ENCODE assay signal across 13 cellular contexts in the genomic region with DNA sequence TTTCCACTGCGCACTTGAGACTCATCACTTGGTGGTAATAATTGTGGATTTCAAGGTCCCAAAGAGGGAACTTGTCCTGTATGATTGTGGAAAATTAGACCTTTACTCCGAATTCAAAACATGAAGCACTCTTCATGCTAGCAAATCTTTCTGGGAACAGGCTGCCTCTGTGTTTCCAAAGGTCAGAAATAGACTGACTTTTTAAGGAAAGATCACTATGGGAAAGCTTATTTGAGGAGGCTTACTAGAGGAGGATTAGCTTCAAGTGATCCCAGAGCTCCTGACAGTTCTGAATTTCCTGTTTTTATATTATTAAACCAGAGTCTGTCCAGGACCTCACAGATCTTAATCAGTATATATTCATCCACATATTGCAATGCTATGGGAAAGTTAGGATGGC. TPM values are rescaled to one million over a fixed set of nuclear protein-coding genes. Genes with fewer than 3 reads are reported as not detected.
DNase-seq lines count a peak whose midpoint lies in the region; TF ChIP-seq lines count a peak whose summit lies in the region.
"Had no signal": no experiment of that assay in that cellular context is flagged by ENCODE, and none has a peak within 500 bp of the region (broad histone marks: within the 10 kb centered on the region; RNA-seq: fewer than 3 reads in every experiment).

No MANE protein-coding gene starts in this region.

- BruUV-seq in A673 (replicated peaks; lab: Mats Ljungman, UMichigan) (no TSS peak), mammary epithelial cell (replicated peaks; lab: Mats Ljungman, UMichigan) (no TSS peak)

- H3K27me3 ChIP-seq in A673 (replicated peaks; ENCODE audit: insufficient read depth, low read depth, low read length, poor library complexity) (no peaks in the 10 kb centered on the region), mammary epithelial cell (ENCODE audit: insufficient read depth, low read length) (no peaks in the 10 kb centered on the region), neural progenitor cell (no peaks in the 10 kb centered on the region)
- H3K27me3 ChIP-seq: uterus had no signal

- peak overlapping the region; percentile 25 for H3K9ac ChIP-seq in mammary epithelial cell (ENCODE audit: insufficient read depth, low read length)
- no peak overlapping the region for H3K9ac ChIP-seq in neural progenitor cell

- H3K27ac ChIP-seq in A673 (ENCODE audit: low read depth, low read length, poor library complexity, severe bottlenecking) (peak overlapping the region; percentile 82), mammary epithelial cell (ENCODE audit: insufficient read depth, low read depth, low read length) (peak overlapping the region; percentile 6), neural progenitor cell (peak overlapping the region; percentile 38)

- 93% methylated on average over 2 of the region's 2 CpGs for WGBS in mammary epithelial cell (ENCODE audit: low coverage, missing lambda C conversion rate)

- DNase-seq in A673 (ENCODE audit: low spot score) (no peak), NCI-H82 treated with DMSO at 0.1 percent for 48 hours (lab: John Stamatoyannopoulos, UW; ENCODE audit: unreplicated experiment) (peak; percentile 73), mammary epithelial cell (no peak), neural progenitor cell (ENCODE audit: low spot score) (no peak), AG08396 (ENCODE audit: low spot score) (no peak), COLO668 (lab: John Stamatoyannopoulos, UW; ENCODE audit: unreplicated experiment) (no peak), NCI-H1105 treated with DMSO at 0.1 percent for 48 hours (lab: John Stamatoyannopoulos, UW) (no peak), cerebellar nuclear complex (lab: John Stamatoyannopoulos, UW) (no peak)
- DNase-seq: kidney; NCI-H1092; NCI-H2227 treated with DMSO at 0.1 percent for 48 hours; stimulated activated CD4-positive, alpha-beta T cell treated with anti-CD3 and anti-CD28 coated beads, Interleukin-4, amount 100 ng/mL, for 24 hours; uterus had no signal

- peak overlapping the region; percentile 15 for H3K4me3 ChIP-seq in A673 (ENCODE audit: low read depth, low read length, poor library complexity, severe bottlenecking)
- no peak overlapping the region for H3K4me3 ChIP-seq in mammary epithelial cell (replicated peaks in 1 of 3; ENCODE audit: insufficient read depth in 1 of 3, low read depth in 2 of 3, low read length in 3 of 3)
- H3K4me3 ChIP-seq in neural progenitor cell = no peak overlapping the region
- H3K4me3 ChIP-seq: uterus had no signal

- CTCF ChIA-PET in A673 (lab: Charles Lee) (no interaction called here), mammary epithelial cell (lab: Charles Lee; ENCODE audit: low non-redundant PET) (no interaction called here)

- no peaks in the 10 kb centered on the region for H3K9me3 ChIP-seq in A673 (ENCODE audit: low read depth, low read length, poor library complexity, severe bottlenecking)
- H3K9me3 ChIP-seq in mammary epithelial cell (replicated peaks; ENCODE audit: insufficient read depth, low read length) = no peaks in the 10 kb centered on the region
- H3K9me3 ChIP-seq in neural progenitor cell (ENCODE audit: low read depth) = no peaks in the 10 kb centered on the region
- H3K9me3 ChIP-seq: uterus had no signal

- H3K4me2 ChIP-seq in mammary epithelial cell (ENCODE audit: insufficient read depth, low read depth, low read length) (peak overlapping the region; percentile 58), neural progenitor cell (peak overlapping the region; percentile 82)

- dilution Hi-C loops in mammary epithelial cell (cut with HindIII; ENCODE audit: low sequenced_read_pairs) = no loop called here

- TF ChIP-seq CTCF in A673 (conservative IDR thresholded peaks at IDR 0.05; ENCODE audit: low read depth, low read length) = no peak
- TF ChIP-seq CTCF in mammary epithelial cell (conservative IDR thresholded peaks at IDR 0.05 in 1 of 2, IDR thresholded peaks at IDR 0.05 in 1 of 2; ENCODE audit: extremely low read depth in 1 of 2, insufficient read depth in 1 of 2, low read depth in 1 of 2, low read length in 2 of 2) = no peak
- TF ChIP-seq CTCF in neural progenitor cell (IDR thresholded peaks at IDR 0.05) = no peak

- H3K4me1 ChIP-seq in A673 (ENCODE audit: insufficient read depth, low read length, poor library complexity, severe bottlenecking) (peaks cover 52% of the 10 kb centered on the region), mammary epithelial cell (ENCODE audit: insufficient read depth, low read length) (peaks cover 28% of the 10 kb centered on the region), neural progenitor cell (peaks cover 61% of the 10 kb centered on the region)

- no peaks in the 10 kb centered on the region for H3K27me3 Mint-ChIP-seq in neural progenitor cell (ENCODE audit: insufficient read depth, low read depth)

- peaks cover 3% of the 10 kb centered on the region for H3K36me3 Mint-ChIP-seq in neural progenitor cell

- H3K4me1 Mint-ChIP-seq in neural progenitor cell = peaks cover 61% of the 10 kb centered on the region

- H3F3A ChIP-seq in neural progenitor cell (ENCODE audit: low read depth) = peaks cover 26% of the 10 kb centered on the region

- H4K20me1 ChIP-seq in mammary epithelial cell (ENCODE audit: insufficient read depth, low read length) (no peaks in the 10 kb centered on the region), neural progenitor cell (ENCODE audit: low read depth) (peaks cover 67% of the 10 kb centered on the region)

- H3K9me3 Mint-ChIP-seq in neural progenitor cell = no peaks in the 10 kb centered on the region

- peak overlapping the region; percentile 91 for H3K27ac Mint-ChIP-seq in neural progenitor cell

- no peak overlapping the region for H2AFZ ChIP-seq in mammary epithelial cell (ENCODE audit: low read depth, low read length)
- no peak overlapping the region for H2AFZ ChIP-seq in neural progenitor cell (replicated peaks)

- intact Hi-C loops in A673 (cut with micrococcal nuclease; ENCODE audit: unreplicated experiment) (loop anchor here (5.0 kb wide), 2 partner anchors 143 to 198 kb away; no protein-coding TSS in a partner anchor), mammary epithelial cell (cut with micrococcal nuclease) (no loop called here)

- H3K79me2 ChIP-seq in mammary epithelial cell (ENCODE audit: insufficient read depth, low read length) (peaks cover 99% of the 10 kb centered on the region), neural progenitor cell (ENCODE audit: low read depth) (peaks cover 99% of the 10 kb centered on the region)

- in situ Hi-C loops in mammary epithelial cell (cut with MboI; ENCODE audit: low sequenced_read_pairs in 2 of 2) = loop anchor here (10.0 kb wide), 1 partner anchor 135 kb away; the partner anchor contains the start of gene INTS6 (in 2 of the 2)

- H3K36me3 ChIP-seq in A673 (ENCODE audit: insufficient read depth, low read length, poor library complexity, severe bottlenecking) = peaks cover 10% of the 10 kb centered on the region
- peaks cover 5% of the 10 kb centered on the region for H3K36me3 ChIP-seq in mammary epithelial cell (ENCODE audit: insufficient read depth, low read length)
- H3K36me3 ChIP-seq in neural progenitor cell = no peaks in the 10 kb centered on the region
- H3K36me3 ChIP-seq: uterus had no signal

- no peak overlapping the region for H3K4me3 Mint-ChIP-seq in neural progenitor cell

- POLR2A ChIA-PET in A673 (lab: Charles Lee; ENCODE audit: low non-redundant PET) = no interaction called here

RNA-seq across cellular contexts. Expression of gene WDFY2, which starts 5.5 kb away (rescaled TPM):
- total RNA-seq in A673 (2021) (45.5 and 50.3 TPM in 2 replicates), mammary epithelial cell (10 to 100 TPM; 20.7 to 32.9 TPM), neural progenitor cell (ENCODE audit: low replicate concordance) (18.3 and 18.4 TPM in 2 replicates)
- polyA plus RNA-seq in mammary epithelial cell = 7.4 TPM
- polyA minus RNA-seq in mammary epithelial cell = 35.2 TPM

Comparison
In these comparisons a context has a peak if more than half of its experiments do, and no peak if none do; other contexts are left out.
1. H3K27ac ChIP-seq: peak in every context shown above with its lines; median percentile 82 in A673; 38 in neural progenitor cell; 6 in mammary epithelial cell.